Comparison of ENCODE assay signal across 33 cellular contexts in genomic region chr4:140738111-140738510, GRCh38. TPM values are rescaled to one million over a fixed set of nuclear protein-coding genes. Genes with fewer than 3 reads are reported as not detected.
"Had no signal": no experiment of that assay in that cellular context is flagged by ENCODE, and none has a peak within 500 bp of the region (broad histone marks: within the 10 kb centered on the region; RNA-seq: fewer than 3 reads in every experiment).

No MANE protein-coding gene starts in this region.

- H3K36me3 ChIP-seq: adrenal gland, gastrocnemius medialis, ovary, prostate gland, sigmoid colon, stomach, thyroid gland had no signal

- H3K9me3 Mint-ChIP-seq: activated T-helper 2 cell treated with anti-CD3 and anti-CD28 coated beads, Interferon-gamma antibody, Interleukin-2, Interleukin-4, amounts not matched to agents 10 μg/mL and 5 μg/mL and 100 μg/mL, durations not matched to agents 14 hours and 24 hours and 36 hours; brain; immature natural killer cell; naive B cell; stimulated activated naive B cell treated with anti-CD40 and anti-IgM and Interleukin-4, amounts not matched to agents 10 μg/mL and 1 μg/mL and 100 μg/mL, for 72 hours had no signal

- H3K27ac ChIP-seq: adrenal gland, coronary artery, dorsolateral prefrontal cortex, gastrocnemius medialis, ovary, prostate gland, sigmoid colon, stomach, thyroid gland had no signal

- H3K4me1 Mint-ChIP-seq: activated CD4-positive, alpha-beta T cell treated with anti-CD3 and anti-CD28 coated beads for 36 hours; activated CD8-positive, alpha-beta memory T cell treated with anti-CD3 and anti-CD28 coated beads, Interleukin-2, amount 10 ng/mL, durations not matched to agents 7 days and 5 days; immature natural killer cell; T-helper 17 cell had no signal

- H3K4me1 ChIP-seq: gastrocnemius medialis had no signal

- DNase-seq: activated CD4-positive, alpha-beta T cell treated with anti-CD3 and anti-CD28 coated beads for 36 hours; activated CD8-positive, alpha-beta memory T cell treated with anti-CD3 and anti-CD28 coated beads, Interleukin-2, amount 10 ng/mL, durations not matched to agents 7 days and 5 days; activated CD8-positive, alpha-beta T cell treated with anti-CD3 and anti-CD28 coated beads, Interleukin-2, amount 10 ng/mL, durations not matched to agents 7 days and 5 days; activated T-cell treated with anti-CD3 and anti-CD28 coated beads, Interleukin-2, amount 50 U/mL, for 48 hours; adrenal gland; aorta; dorsolateral prefrontal cortex; effector memory CD4-positive, alpha-beta T cell; erythroblast; gastrocnemius medialis; glutamatergic neuron; immature natural killer cell; kidney; left colon; mesenchymal stem cell; naive B cell; ovary; retina; sigmoid colon; small intestine; stimulated activated CD4-positive, alpha-beta T cell treated with anti-CD3 and anti-CD28 coated beads, Interleukin-1b, Interleukin-23, amount 100 ng/mL, for 48 hours; stimulated activated CD4-positive, alpha-beta T cell treated with anti-CD3 and anti-CD28 coated beads, Interleukin-4, amount 100 ng/mL, for 4 hours; stimulated activated CD8-positive, alpha-beta memory T cell treated with anti-CD3 and anti-CD28 coated beads, Interleukin-4, amount 100 ng/mL, for 48 hours; stimulated activated naive B cell treated with anti-CD40 and anti-IgM and Interleukin-4, amounts not matched to agents 10 μg/mL and 1 μg/mL and 100 μg/mL, for 72 hours; stomach; T-helper 17 cell; T1000; thyroid gland had no signal

- H3K9me3 ChIP-seq: adrenal gland, gastrocnemius medialis, ovary, prostate gland, sigmoid colon, stomach, thyroid gland had no signal

- H3K27ac Mint-ChIP-seq: activated CD4-positive, alpha-beta T cell treated with anti-CD3 and anti-CD28 coated beads for 36 hours; activated CD8-positive, alpha-beta memory T cell treated with anti-CD3 and anti-CD28 coated beads, Interleukin-2, amount 10 ng/mL, durations not matched to agents 7 days and 5 days; activated CD8-positive, alpha-beta T cell treated with anti-CD3 and anti-CD28 coated beads, Interleukin-2, amount 10 ng/mL, durations not matched to agents 7 days and 5 days; activated naive CD8-positive, alpha-beta T cell; activated T-helper 2 cell treated with anti-CD3 and anti-CD28 coated beads, Interferon-gamma antibody, Interleukin-2, Interleukin-4, amounts not matched to agents 10 μg/mL and 5 μg/mL and 100 μg/mL, durations not matched to agents 14 hours and 24 hours and 36 hours; immature natural killer cell; stimulated activated naive B cell treated with anti-CD40 and anti-IgM and Interleukin-4, amounts not matched to agents 10 μg/mL and 1 μg/mL and 100 μg/mL, for 72 hours; T-helper 17 cell had no signal

- H3K4me3 Mint-ChIP-seq: activated CD4-positive, alpha-beta T cell treated with anti-CD3 and anti-CD28 coated beads for 36 hours; activated CD8-positive, alpha-beta memory T cell treated with anti-CD3 and anti-CD28 coated beads, Interleukin-2, amount 10 ng/mL, durations not matched to agents 7 days and 5 days; activated CD8-positive, alpha-beta T cell treated with anti-CD3 and anti-CD28 coated beads, Interleukin-2, amount 10 ng/mL, durations not matched to agents 7 days and 5 days; activated naive CD8-positive, alpha-beta T cell; brain; immature natural killer cell; stimulated activated naive B cell treated with anti-CD40 and anti-IgM and Interleukin-4, amounts not matched to agents 10 μg/mL and 1 μg/mL and 100 μg/mL, for 72 hours; T-helper 17 cell had no signal

- H3K27me3 Mint-ChIP-seq: brain; naive B cell; stimulated activated naive B cell treated with anti-CD40 and anti-IgM and Interleukin-4, amounts not matched to agents 10 μg/mL and 1 μg/mL and 100 μg/mL, for 72 hours had no signal

- H3K27me3 ChIP-seq: adrenal gland, gastrocnemius medialis, ovary, sigmoid colon, stomach, thyroid gland had no signal

- H3K4me3 ChIP-seq: adrenal gland, coronary artery, dorsolateral prefrontal cortex, gastrocnemius medialis, ovary, prostate gland, sigmoid colon, stomach, thyroid gland had no signal

- H3K36me3 Mint-ChIP-seq: activated CD8-positive, alpha-beta memory T cell treated with anti-CD3 and anti-CD28 coated beads, Interleukin-2, amount 10 ng/mL, durations not matched to agents 7 days and 5 days; activated naive CD8-positive, alpha-beta T cell; immature natural killer cell had no signal

RNA-seq across cellular contexts. Expression of gene TBC1D9, which starts 18.1 kb away (rescaled TPM):
- total RNA-seq: activated CD8-positive, alpha-beta T cell treated with anti-CD3 and anti-CD28 coated beads, Interleukin-2, amount 10 ng/mL, durations not matched to agents 7 days and 5 days had no signal
